8 cellular contexts compared by ENCODE assay signal in the genomic region with DNA sequence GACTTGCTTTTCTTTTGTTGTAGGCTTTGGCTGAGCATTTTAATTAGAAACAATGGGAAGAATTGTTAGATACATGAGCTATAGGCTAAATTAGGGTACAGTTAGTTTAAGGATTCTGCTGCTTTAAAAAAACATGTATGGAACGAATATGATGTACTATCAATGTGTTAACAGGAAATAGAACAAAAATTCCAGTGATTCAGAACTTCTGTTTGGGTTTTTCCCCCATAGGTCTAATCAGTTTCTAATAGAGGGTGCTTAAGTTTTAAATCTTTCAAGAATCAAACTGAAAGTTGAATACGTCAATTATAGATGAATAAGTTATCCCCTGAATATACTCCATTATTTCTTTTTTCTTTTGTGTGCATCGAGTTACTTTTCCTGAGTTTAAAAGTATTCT. TPM values are rescaled to one million over a fixed set of nuclear protein-coding genes. Genes with fewer than 3 reads are reported as not detected.
DNase-seq lines count a peak whose midpoint lies in the region; ATAC-seq and TF ChIP-seq lines count a peak whose summit lies in the region.

No MANE protein-coding gene starts in this region.

- H3K36me3 Mint-ChIP-seq in H9 (ENCODE audit: insufficient read depth in 1 of 3, low read depth in 3 of 3), result no peaks in the 10 kb centered on the region
- H3K36me3 Mint-ChIP-seq in activated T-helper 1 cell treated with anti-CD3 and anti-CD28 coated beads, Interleukin-12 subunit alpha, Interleukin-12 subunit beta, Interleukin-2, Interleukin-4 antibody, amounts not matched to agents 30 ng/mL and 10 ng/mL and 1 ng/mL, durations not matched to agents 14 hours and 24 hours and 36 hours (ENCODE audit: low read depth), result peaks cover 34% of the 10 kb centered on the region
- H3K36me3 Mint-ChIP-seq in stimulated activated memory B cell treated with anti-CD40 and anti-IgM and Interleukin-4, amounts not matched to agents 10 μg/mL and 1 μg/mL and 100 μg/mL, for 72 hours, result no peaks in the 10 kb centered on the region

- no peak overlapping the region for H3K18ac ChIP-seq in H9 (ENCODE audit: insufficient read length, low read depth, low read length)

- DNase-seq in H9 (no peak), iPS-NIHi7 (ENCODE audit: extremely low spot score) (no peak), DMS79 treated with DMSO at 0.1 percent for 48 hours (lab: John Stamatoyannopoulos, UW) (no peak), COR-L47 (lab: John Stamatoyannopoulos, UW) (no peak)
- no peak for DNase-seq in activated T-helper 1 cell treated with anti-CD3 and anti-CD28 coated beads, Interleukin-12 subunit alpha, Interleukin-12 subunit beta, Interleukin-2, Interleukin-4 antibody, amounts not matched to agents 30 ng/mL and 10 ng/mL and 1 ng/mL, durations not matched to agents 14 hours and 24 hours and 36 hours (ENCODE audit: low spot score)

- peaks cover 7% of the 10 kb centered on the region for H3K23me2 ChIP-seq in H9 (ENCODE audit: insufficient read length, low read depth, low read length, poor library complexity, severe bottlenecking)

- H2AK5ac ChIP-seq in H9 (ENCODE audit: insufficient read length, low read length), result no peak overlapping the region

- H3K9me3 ChIP-seq in H9 (ENCODE audit: control insufficient read depth, low read depth, low read length) (no peaks in the 10 kb centered on the region), iPS-15b (ENCODE audit: control insufficient read depth, insufficient read depth, low read length) (no peaks in the 10 kb centered on the region)

- no peak overlapping the region for H3K27ac ChIP-seq in H9 (ENCODE audit: insufficient read length, low read depth, low read length)

- no peak overlapping the region for H3K4me2 ChIP-seq in H9 (ENCODE audit: insufficient read depth, insufficient read length, low read length)

- no peak overlapping the region for H3K56ac ChIP-seq in H9 (ENCODE audit: insufficient read length, low read depth, low read length)

- peak overlapping the region; percentile 91 to 95 for H3K4me3 Mint-ChIP-seq in H9
- H3K4me3 Mint-ChIP-seq in activated T-helper 1 cell treated with anti-CD3 and anti-CD28 coated beads, Interleukin-12 subunit alpha, Interleukin-12 subunit beta, Interleukin-2, Interleukin-4 antibody, amounts not matched to agents 30 ng/mL and 10 ng/mL and 1 ng/mL, durations not matched to agents 14 hours and 24 hours and 36 hours, result peak overlapping the region; percentile 91
- H3K4me3 Mint-ChIP-seq in stimulated activated memory B cell treated with anti-CD40 and anti-IgM and Interleukin-4, amounts not matched to agents 10 μg/mL and 1 μg/mL and 100 μg/mL, for 72 hours, result peak overlapping the region; percentile 86

- no peak overlapping the region for H4K5ac ChIP-seq in H9 (ENCODE audit: insufficient read length, low read depth, low read length)

- H3K4me3 ChIP-seq in iPS-15b (ENCODE audit: low read depth, low read length), result peak overlapping the region; percentile 62

- no peak overlapping the region for H4K91ac ChIP-seq in H9 (ENCODE audit: insufficient read length, low read depth, low read length)

- no peaks in the 10 kb centered on the region for H3K9me3 Mint-ChIP-seq in H9
- no peaks in the 10 kb centered on the region for H3K9me3 Mint-ChIP-seq in activated T-helper 1 cell treated with anti-CD3 and anti-CD28 coated beads, Interleukin-12 subunit alpha, Interleukin-12 subunit beta, Interleukin-2, Interleukin-4 antibody, amounts not matched to agents 30 ng/mL and 10 ng/mL and 1 ng/mL, durations not matched to agents 14 hours and 24 hours and 36 hours
- no peaks in the 10 kb centered on the region for H3K9me3 Mint-ChIP-seq in stimulated activated memory B cell treated with anti-CD40 and anti-IgM and Interleukin-4, amounts not matched to agents 10 μg/mL and 1 μg/mL and 100 μg/mL, for 72 hours

- H2BK15ac ChIP-seq in H9 (ENCODE audit: low read depth, low read length), result no peak overlapping the region

- H2BK20ac ChIP-seq in H9 (ENCODE audit: low read depth, low read length, poor library complexity, severe bottlenecking), result no peak overlapping the region

- no peak overlapping the region for H3K14ac ChIP-seq in H9 (ENCODE audit: insufficient read depth, low read length)

- peaks cover 27% of the 10 kb centered on the region for H3K79me2 ChIP-seq in H9 (ENCODE audit: insufficient read depth, low read length)

- H3K4me1 ChIP-seq in H9 (ENCODE audit: insufficient read depth, low read length) (no peaks in the 10 kb centered on the region), iPS-15b (ENCODE audit: control insufficient read depth, insufficient read depth, low read length) (peaks cover 11% of the 10 kb centered on the region)

- intact Hi-C loops in activated T-helper 1 cell treated with anti-CD3 and anti-CD28 coated beads, Interleukin-12 subunit alpha, Interleukin-12 subunit beta, Interleukin-2, Interleukin-4 antibody, amounts not matched to agents 30 ng/mL and 10 ng/mL and 1 ng/mL, durations not matched to agents 14 hours and 24 hours and 36 hours (cut with micrococcal nuclease), result loop anchor here (1.0 to 2.0 kb wide), 10 partner anchors 10 to 237 kb away; a partner anchor contains a TSS

- H3K9ac ChIP-seq in H9 (ENCODE audit: extremely low read depth, insufficient read length, low read length), result no peak overlapping the region
- peak overlapping the region; percentile 38 for H3K9ac ChIP-seq in iPS-15b (ENCODE audit: low read depth, low read length)

- no peak overlapping the region for H3T11ph ChIP-seq in H9 (ENCODE audit: low read length)

- H3K79me1 ChIP-seq in H9 (ENCODE audit: insufficient read depth, low read depth, low read length, poor library complexity, severe bottlenecking), result peaks cover 3% of the 10 kb centered on the region

- H3K27me3 ChIP-seq in H9 (ENCODE audit: insufficient read depth, low read length) (no peaks in the 10 kb centered on the region), iPS-15b (ENCODE audit: control insufficient read depth, insufficient read depth, low read length) (no peaks in the 10 kb centered on the region)

- H2BK12ac ChIP-seq in H9 (ENCODE audit: insufficient read length, low read depth, low read length), result no peak overlapping the region

- no peak overlapping the region for H2AFZ ChIP-seq in H9 (ENCODE audit: low read length)

- peaks cover 40 to 42% of the 10 kb centered on the region in 2 experiments for H3K4me1 Mint-ChIP-seq in H9
- H3K4me1 Mint-ChIP-seq in activated T-helper 1 cell treated with anti-CD3 and anti-CD28 coated beads, Interleukin-12 subunit alpha, Interleukin-12 subunit beta, Interleukin-2, Interleukin-4 antibody, amounts not matched to agents 30 ng/mL and 10 ng/mL and 1 ng/mL, durations not matched to agents 14 hours and 24 hours and 36 hours (ENCODE audit: low read depth), result peaks cover 50% of the 10 kb centered on the region
- peaks cover 40% of the 10 kb centered on the region for H3K4me1 Mint-ChIP-seq in stimulated activated memory B cell treated with anti-CD40 and anti-IgM and Interleukin-4, amounts not matched to agents 10 μg/mL and 1 μg/mL and 100 μg/mL, for 72 hours

- H3K23ac ChIP-seq in H9 (ENCODE audit: insufficient read length, low read depth, low read length), result no peak overlapping the region

- H3K27me3 Mint-ChIP-seq in H9 (ENCODE audit: low read depth), result no peaks in the 10 kb centered on the region
- H3K27me3 Mint-ChIP-seq in activated T-helper 1 cell treated with anti-CD3 and anti-CD28 coated beads, Interleukin-12 subunit alpha, Interleukin-12 subunit beta, Interleukin-2, Interleukin-4 antibody, amounts not matched to agents 30 ng/mL and 10 ng/mL and 1 ng/mL, durations not matched to agents 14 hours and 24 hours and 36 hours (ENCODE audit: insufficient read depth), result no peaks in the 10 kb centered on the region
- H3K27me3 Mint-ChIP-seq in stimulated activated memory B cell treated with anti-CD40 and anti-IgM and Interleukin-4, amounts not matched to agents 10 μg/mL and 1 μg/mL and 100 μg/mL, for 72 hours, result no peaks in the 10 kb centered on the region

- no peak overlapping the region for H3K4ac ChIP-seq in H9 (ENCODE audit: low read depth, low read length)

- TF ChIP-seq CTCF in H9 (conservative IDR thresholded peaks at IDR 0.05), result no peak

- no peak for ATAC-seq in stimulated activated memory B cell treated with anti-CD40 and anti-IgM and Interleukin-4, amounts not matched to agents 10 μg/mL and 1 μg/mL and 100 μg/mL, for 72 hours
- ATAC-seq in GM19467 (IDR thresholded peaks at IDR 0.05; ENCODE audit: unreplicated experiment), result no peak

- no peak overlapping the region for H4K8ac ChIP-seq in H9 (replicated peaks; ENCODE audit: insufficient read length, low read depth, low read length)

- no CpG with 5 or more reads among the region's 3 CpGs for WGBS in H9 (ENCODE audit: extremely low coverage, insufficient read length, low lambda C conversion rate)

- no peak overlapping the region for H3K27ac Mint-ChIP-seq in H9
- peak overlapping the region; percentile 95 for H3K27ac Mint-ChIP-seq in activated T-helper 1 cell treated with anti-CD3 and anti-CD28 coated beads, Interleukin-12 subunit alpha, Interleukin-12 subunit beta, Interleukin-2, Interleukin-4 antibody, amounts not matched to agents 30 ng/mL and 10 ng/mL and 1 ng/mL, durations not matched to agents 14 hours and 24 hours and 36 hours
- H3K27ac Mint-ChIP-seq in stimulated activated memory B cell treated with anti-CD40 and anti-IgM and Interleukin-4, amounts not matched to agents 10 μg/mL and 1 μg/mL and 100 μg/mL, for 72 hours, result peak overlapping the region; percentile 94

- no peaks in the 10 kb centered on the region for H4K20me1 ChIP-seq in H9 (ENCODE audit: control insufficient read depth, insufficient read depth, insufficient read length)

- no peaks in the 10 kb centered on the region for H3K36me3 ChIP-seq in iPS-15b (ENCODE audit: control insufficient read depth, insufficient read depth, low read length)

- H2BK5ac ChIP-seq in H9 (ENCODE audit: insufficient read length, low read length), result no peak overlapping the region

- H2BK120ac ChIP-seq in H9 (ENCODE audit: low read depth, low read length, poor library complexity, severe bottlenecking), result no peak overlapping the region

RNA-seq across cellular contexts. Expression of a gene that starts 1.9 kb away (rescaled TPM):
- total RNA-seq in H9 (2021), result 55.7 and 56.2 TPM in 2 replicates
- total RNA-seq in activated T-helper 1 cell treated with anti-CD3 and anti-CD28 coated beads, Interleukin-12 subunit alpha, Interleukin-12 subunit beta, Interleukin-2, Interleukin-4 antibody, amounts not matched to agents 30 ng/mL and 10 ng/mL and 1 ng/mL, durations not matched to agents 14 hours and 24 hours and 36 hours, result 154 and 157 TPM in 2 replicates

Comparison
In these comparisons a context has a peak if more than half of its experiments do, and no peak if none do; other contexts are left out.
1. H3K27ac Mint-ChIP-seq: peak in activated T-helper 1 cell treated with anti-CD3 and anti-CD28 coated beads, Interleukin-12 subunit alpha, Interleukin-12 subunit beta, Interleukin-2, Interleukin-4 antibody, amounts not matched to agents 30 ng/mL and 10 ng/mL and 1 ng/mL, durations not matched to agents 14 hours and 24 hours and 36 hours (single experiment) and stimulated activated memory B cell treated with anti-CD40 and anti-IgM and Interleukin-4, amounts not matched to agents 10 μg/mL and 1 μg/mL and 100 μg/mL, for 72 hours (single experiment); none in H9 (0 of 3).
2. Peak in every context shown above with its lines, with median percentiles within 50 percentile points of each other: H3K4me3 Mint-ChIP-seq.